ENCODE assay signal across 22 cellular contexts in the genomic region with DNA sequence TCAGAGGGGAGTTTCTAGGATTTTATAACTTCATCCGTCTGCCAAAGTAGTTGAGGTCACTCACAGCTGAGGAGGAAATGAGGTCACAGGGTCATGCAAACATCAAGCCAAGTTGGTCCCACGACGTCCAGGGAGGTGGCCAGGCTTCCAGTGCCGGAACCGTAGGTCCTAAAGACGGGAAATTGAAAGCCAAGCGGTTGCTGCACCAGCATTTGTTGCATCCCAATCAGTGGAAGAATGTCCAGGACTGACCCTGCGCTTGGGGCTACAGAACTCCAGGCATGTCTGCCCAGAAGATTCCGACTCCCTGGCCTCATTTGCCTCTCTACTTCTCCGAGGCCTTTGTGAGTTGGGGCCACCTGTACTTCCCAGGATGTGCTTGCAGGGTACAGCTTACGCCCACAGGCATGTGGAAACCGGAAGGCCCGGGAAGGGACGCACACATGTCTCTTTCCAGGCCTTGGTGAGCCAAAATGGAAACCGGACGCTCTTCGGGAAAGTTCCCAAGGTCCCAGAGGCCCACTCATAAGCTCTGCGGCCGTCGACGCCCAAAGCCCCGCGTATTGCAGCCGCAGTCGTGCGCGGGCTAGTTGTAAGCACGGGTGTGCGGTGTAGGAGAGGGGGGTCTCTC. TPM values are rescaled to one million over a fixed set of nuclear protein-coding genes. Genes with fewer than 3 reads are reported as not detected.
DNase-seq lines count a peak whose midpoint lies in the region; ATAC-seq, FAIRE-seq and TF ChIP-seq lines count a peak whose summit lies in the region.
"Had no signal": no experiment of that assay in that cellular context is flagged by ENCODE, and none has a peak within 500 bp of the region (broad histone marks: within the 10 kb centered on the region; RNA-seq: fewer than 3 reads in every experiment).

No MANE protein-coding gene starts in this region.

- no peak for TF ChIP-seq EP300 in ovary (IDR thresholded peaks at IDR 0.05)

- TF ChIP-seq CTCF in astrocyte (IDR thresholded peaks at IDR 0.05; ENCODE audit: insufficient read depth, low read depth, low read length), result no peak
- no peak for TF ChIP-seq CTCF in fibroblast of villous mesenchyme (IDR thresholded peaks at IDR 0.05; ENCODE audit: insufficient read depth, low read depth, low read length)
- no peak for TF ChIP-seq CTCF in gastrocnemius medialis (IDR thresholded peaks at IDR 0.05 in 4 of 5, conservative IDR thresholded peaks at IDR 0.05 in 1 of 5)
- no peak for TF ChIP-seq CTCF in ovary (IDR thresholded peaks at IDR 0.05)

- ATAC-seq in gastrocnemius medialis, result peak; percentile 38 to 58
- ATAC-seq in HG03457 (IDR thresholded peaks at IDR 0.05; ENCODE audit: unreplicated experiment), result no peak
- ATAC-seq: CD8-positive, alpha-beta T cell; SK-N-SH treated with all-trans-retinoic acid at 6 μM for 48 hours had no signal

- peaks cover 62% of the 10 kb centered on the region for H3K27me3 Mint-ChIP-seq in astrocyte (ENCODE audit: low read depth, unreplicated experiment)

- no peaks in the 10 kb centered on the region for H3K4me1 Mint-ChIP-seq in astrocyte (ENCODE audit: low read depth, unreplicated experiment)

- TF ChIP-seq POLR2A in gastrocnemius medialis (IDR thresholded peaks at IDR 0.05) (no peak), ovary (IDR thresholded peaks at IDR 0.05) (no peak)

- no peak overlapping the region for H3K27ac ChIP-seq in astrocyte (ENCODE audit: low read depth, low read length)
- peak overlapping the region; percentile 25 to 69 (median 55) for H3K27ac ChIP-seq in gastrocnemius medialis
- no peak overlapping the region for H3K27ac ChIP-seq in ovary
- H3K27ac ChIP-seq: transverse colon had no signal

- H2AFZ ChIP-seq in astrocyte (ENCODE audit: low read depth, low read length), result peak overlapping the region; percentile 79

- no peak for FAIRE-seq in astrocyte (lab: Jason Lieb, UNC)

- peak overlapping the region; percentile 69 for H3K4me2 ChIP-seq in astrocyte (ENCODE audit: low read length)

- DNase-seq in astrocyte (ENCODE audit: low read depth), result no peak
- DNase-seq in fibroblast of villous mesenchyme (ENCODE audit: low read depth), result peak; percentile 67
- peak in 1 of 2 donors; percentile 58 for DNase-seq in gastrocnemius medialis
- no peak for DNase-seq in T-helper 9 cell
- DNase-seq in ovary, result no peak
- DNase-seq in medulla oblongata (ENCODE audit: extremely low spot score), result no peak
- DNase-seq: activated CD4-positive, CD25-positive, alpha-beta regulatory T cell treated with anti-CD3 and anti-CD28 coated beads, Interleukin-2, amount 50 U/mL, for 72 hours; activated T-cell treated with anti-CD3 and anti-CD28 coated beads, Interleukin-2, amount 50 U/mL, for 48 hours; CD8-positive, alpha-beta T cell; NCI-H1048; NCI-H2029; NCI-H446 treated with DMSO at 0.1 percent for 48 hours; occipital lobe; stimulated activated CD4-positive, alpha-beta T cell treated with anti-CD3 and anti-CD28 coated beads, Interleukin-2, amount 100 ng/mL, for 48 hours; T1000; transverse colon had no signal

- H3K79me2 ChIP-seq in astrocyte (ENCODE audit: insufficient read depth, low read length), result no peaks in the 10 kb centered on the region

- no peak overlapping the region for H3K27ac Mint-ChIP-seq in astrocyte (ENCODE audit: unreplicated experiment)
- H3K27ac Mint-ChIP-seq: CD8-positive, alpha-beta T cell; stimulated activated naive CD8-positive, alpha-beta T cell treated with anti-CD3 and anti-CD28 coated beads, Interleukin-15, Interleukin-2, amounts not matched to agents 100 ng/mL and 50 ng/mL, for 24 hours had no signal

- H3K4me3 ChIP-seq in astrocyte (ENCODE audit: insufficient read depth, low read depth, low read length), result no peak overlapping the region
- H3K4me3 ChIP-seq in fibroblast of villous mesenchyme (ENCODE audit: low read depth, low read length), result no peak overlapping the region
- peak overlapping the region; percentile 25; the same call in 1 of the 2 replicates for H3K4me3 ChIP-seq in iPS-18c (ENCODE audit: insufficient read depth, low read depth, low read length)
- H3K4me3 ChIP-seq in gastrocnemius medialis, result peak overlapping the region in 1 of 4 donors; percentile 36
- no peak overlapping the region for H3K4me3 ChIP-seq in ovary
- H3K4me3 ChIP-seq: transverse colon had no signal

- peaks cover 5% of the 10 kb centered on the region for H3K36me3 Mint-ChIP-seq in astrocyte (ENCODE audit: low read depth, unreplicated experiment)
- H3K36me3 Mint-ChIP-seq: activated naive CD8-positive, alpha-beta T cell had no signal

- no peaks in the 10 kb centered on the region for H3K27me3 ChIP-seq in astrocyte (ENCODE audit: insufficient read depth, low read length)
- peaks cover 13 to 18% (median 18%) of the 10 kb centered on the region in 3 donors for H3K27me3 ChIP-seq in gastrocnemius medialis
- no peaks in the 10 kb centered on the region for H3K27me3 ChIP-seq in ovary

- H4K20me1 ChIP-seq in astrocyte (ENCODE audit: insufficient read depth, low read length), result no peaks in the 10 kb centered on the region

- H3K36me3 ChIP-seq in astrocyte (ENCODE audit: insufficient read depth, low read length), result no peaks in the 10 kb centered on the region
- H3K36me3 ChIP-seq in gastrocnemius medialis, result no peaks in the 10 kb centered on the region
- no peaks in the 10 kb centered on the region for H3K36me3 ChIP-seq in ovary
- H3K36me3 ChIP-seq: esophagus muscularis mucosa, transverse colon had no signal

- in situ Hi-C loops in gastrocnemius medialis (cut with MboI; ENCODE audit: low sequenced_read_pairs in 4 of 4), result loop anchor here in 1 of 4 donors (25.0 kb wide), 1 partner anchor 1244 kb away; no protein-coding TSS in a partner anchor

- no peak overlapping the region for H3K9ac ChIP-seq in astrocyte (ENCODE audit: low read length)

- no peak overlapping the region for H3K4me3 Mint-ChIP-seq in astrocyte (ENCODE audit: unreplicated experiment)
- H3K4me3 Mint-ChIP-seq: activated naive CD8-positive, alpha-beta T cell; CD8-positive, alpha-beta T cell; stimulated activated naive CD8-positive, alpha-beta T cell treated with anti-CD3 and anti-CD28 coated beads, Interleukin-15, Interleukin-2, amounts not matched to agents 100 ng/mL and 50 ng/mL, for 24 hours had no signal

- intact Hi-C loops in gastrocnemius medialis (cut with DNase I; ENCODE audit: low total_unique reads) (no loop called here), ovary (cut with DNase I) (loop anchor here in 3 of 4 donors (5.0 to 10.0 kb wide), 3 partner anchors 1252 to 1262 kb away; no protein-coding TSS in a partner anchor)

- WGBS in ovary, 3 donors, result 56 to 68% (median 58%) methylated on average over 29 of the region's 29 CpGs

- H3K9me3 ChIP-seq in astrocyte (ENCODE audit: insufficient read depth, low read depth, low read length) (peaks cover 4% of the 10 kb centered on the region), iPS-18c (ENCODE audit: control insufficient read depth, insufficient read depth, low read length) (peaks cover 2% of the 10 kb centered on the region), gastrocnemius medialis (no peaks in the 10 kb centered on the region), ovary (no peaks in the 10 kb centered on the region)
- H3K9me3 ChIP-seq: esophagus muscularis mucosa, transverse colon had no signal

- H3K9me3 Mint-ChIP-seq in astrocyte (ENCODE audit: unreplicated experiment), result peaks cover 7% of the 10 kb centered on the region
- H3K9me3 Mint-ChIP-seq: CD8-positive, alpha-beta T cell; stimulated activated naive CD8-positive, alpha-beta T cell treated with anti-CD3 and anti-CD28 coated beads, Interleukin-15, Interleukin-2, amounts not matched to agents 100 ng/mL and 50 ng/mL, for 24 hours had no signal

- H3K4me1 ChIP-seq in astrocyte (ENCODE audit: insufficient read depth, low read length) (peaks cover 9% of the 10 kb centered on the region), gastrocnemius medialis (peaks cover 0 to 4% of the 10 kb centered on the region in 2 donors), ovary (ENCODE audit: insufficient read depth) (peaks cover 5% of the 10 kb centered on the region)

RNA-seq across cellular contexts. Expression of a gene that starts 9.4 kb away (rescaled TPM):
- total RNA-seq in astrocyte, result 0.19 and 0.25 TPM in 2 replicates
- 7.3 and 7.7 TPM in 2 replicates for total RNA-seq in fibroblast of villous mesenchyme
- total RNA-seq in gastrocnemius medialis, result 1 to 10 TPM in 2 of 4 donors, under 1 TPM in 2; 0.24 to 2.7 (median 1.4) TPM
- total RNA-seq in ovary, result 10 to 100 TPM in 2 of 7 donors, 1 to 10 TPM in 5; 4.8 to 14.3 (median 8.1) TPM
- polyA plus RNA-seq in ovary, result 1 to 10 TPM; 3.6 to 6.2 TPM

RNA-seq across cellular contexts. Expression of a gene that starts 59.8 kb away (rescaled TPM):
- 2.1 and 2.4 TPM in 2 replicates for total RNA-seq in astrocyte
- total RNA-seq in fibroblast of villous mesenchyme, result 5.2 and 6.1 TPM in 2 replicates
- not detected for total RNA-seq in gastrocnemius medialis
- 1 to 10 TPM in 1 of 7 donors, under 1 TPM in 3, not detected in 3; 0.10 to 1.8 (median 0.49) TPM for total RNA-seq in ovary
- under 1 TPM; 0.03 to 0.06 TPM for polyA plus RNA-seq in ovary

Comparison
In these comparisons a context has a peak if more than half of its experiments do, and no peak if none do; other contexts are left out.
1. H3K27ac ChIP-seq: peak in gastrocnemius medialis (4 of 4); none in astrocyte (single experiment) and ovary (0 of 2).